In genomic region chr4:152265149-152265621, GRCh38 we compare ENCODE assay signal across 11 cellular contexts.
DNase-seq lines count a peak whose midpoint lies in the region; ATAC-seq and TF ChIP-seq lines count a peak whose summit lies in the region.
"Had no signal": no experiment of that assay in that cellular context is flagged by ENCODE, and none has a peak within 500 bp of the region (broad histone marks: within the 10 kb centered on the region; RNA-seq: fewer than 3 reads in every experiment).

No MANE protein-coding gene starts in this region.

- DNase-seq in Daoy (ENCODE audit: low read depth) (peak; percentile 67), NCI-H69 (lab: John Stamatoyannopoulos, UW) (peak; percentile 81), osteocyte (ENCODE audit: extremely low spot score, unreplicated experiment) (no peak), NAMALWA (ENCODE audit: low spot score) (no peak), HK-2 (ENCODE audit: unreplicated experiment) (no peak), DMS114 treated with DMSO at 0.1 percent for 48 hours (lab: John Stamatoyannopoulos, UW; ENCODE audit: unreplicated experiment) (no peak)
- DNase-seq: NCI-H2029; stimulated activated CD4-positive, alpha-beta T cell treated with anti-CD3 and anti-CD28 coated beads, Interleukin-2, amount 100 ng/mL, for 24 hours had no signal

- ATAC-seq in HG03135 (IDR thresholded peaks at IDR 0.05; ENCODE audit: unreplicated experiment): no peak

- H3K4me1 Mint-ChIP-seq in osteocyte (ENCODE audit: unreplicated experiment): peaks cover 12% of the 10 kb centered on the region

- peaks cover 11% of the 10 kb centered on the region for H3K27me3 Mint-ChIP-seq in osteocyte (ENCODE audit: unreplicated experiment)

- TF ChIP-seq CTCF in osteocyte (IDR thresholded peaks at IDR 0.05): no peak

- H3K9me3 Mint-ChIP-seq in osteocyte (ENCODE audit: unreplicated experiment): no peaks in the 10 kb centered on the region

- H3K27ac ChIP-seq in cingulate gyrus (ENCODE audit: low read depth, low read length): peak overlapping the region; percentile 47

- no peaks in the 10 kb centered on the region for H3K36me3 Mint-ChIP-seq in osteocyte (ENCODE audit: unreplicated experiment)

- H3K4me3 Mint-ChIP-seq in osteocyte (ENCODE audit: unreplicated experiment): peak overlapping the region; percentile 40

- H3K27ac Mint-ChIP-seq in osteocyte (ENCODE audit: unreplicated experiment): no peak overlapping the region
- H3K27ac Mint-ChIP-seq: activated T-helper 2 cell treated with anti-CD3 and anti-CD28 coated beads, Interferon-gamma antibody, Interleukin-2, Interleukin-4, amounts not matched to agents 10 μg/mL and 5 μg/mL and 100 μg/mL, durations not matched to agents 14 hours and 24 hours and 36 hours had no signal

Comparison
In these comparisons a context has a peak if more than half of its experiments do, and no peak if none do; other contexts are left out.
1. DNase-seq: peak in Daoy (single experiment) and NCI-H69 (single experiment); none in osteocyte (single experiment), NAMALWA (single experiment), HK-2 (single experiment) and DMS114 treated with DMSO at 0.1 percent for 48 hours (single experiment).